24 cellular contexts compared by ENCODE assay signal in genomic region chr3:155639462-155640055, GRCh38.
DNase-seq lines count a peak whose midpoint lies in the region; FAIRE-seq and TF ChIP-seq lines count a peak whose summit lies in the region.
"Had no signal": no experiment of that assay in that cellular context is flagged by ENCODE, and none has a peak within 500 bp of the region (broad histone marks: within the 10 kb centered on the region; RNA-seq: fewer than 3 reads in every experiment).

No MANE protein-coding gene starts in this region.

- no peaks in the 10 kb centered on the region for H3K27me3 Mint-ChIP-seq in astrocyte (ENCODE audit: low read depth, unreplicated experiment)
- H3K27me3 Mint-ChIP-seq: CD4-positive, alpha-beta T cell had no signal

- peak overlapping the region; percentile 18; the same call in 1 of the 2 replicates for H2AFZ ChIP-seq in GM23248
- peak overlapping the region; percentile 56 for H2AFZ ChIP-seq in Loucy (ENCODE audit: low read length)
- H2AFZ ChIP-seq in astrocyte (ENCODE audit: low read depth, low read length): no peak overlapping the region
- H2AFZ ChIP-seq in osteoblast (ENCODE audit: low read length): peak overlapping the region; percentile 69

- no peak overlapping the region for H3K9ac ChIP-seq in GM23248
- H3K9ac ChIP-seq in Loucy (ENCODE audit: low read depth, low read length, poor library complexity, severe bottlenecking): no peak overlapping the region
- H3K9ac ChIP-seq in astrocyte (ENCODE audit: low read length): no peak overlapping the region
- H3K9ac ChIP-seq: BLaER1 treated with 17β-estradiol and CSF1 and Interleukin-3, amounts not matched to agents 10 nM and 100 nM had no signal

- no peaks in the 10 kb centered on the region for H3F3A ChIP-seq in GM23248 (ENCODE audit: insufficient read depth)
- no peaks in the 10 kb centered on the region for H3F3A ChIP-seq in Loucy (ENCODE audit: low read depth)

- H3K4me3 ChIP-seq in GM23248 (no peak overlapping the region), Loucy (ENCODE audit: low read length, poor library complexity, severe bottlenecking) (no peak overlapping the region), astrocyte (ENCODE audit: insufficient read depth, low read depth, low read length) (no peak overlapping the region), osteoblast (ENCODE audit: insufficient read depth, low read length) (no peak overlapping the region), tibial artery (no peak overlapping the region)
- H3K4me3 ChIP-seq: A549; BLaER1 treated with 17β-estradiol and CSF1 and Interleukin-3, amounts not matched to agents 10 nM and 100 nM; GM12878 had no signal

- no peaks in the 10 kb centered on the region for H3K9me3 Mint-ChIP-seq in astrocyte (ENCODE audit: unreplicated experiment)
- H3K9me3 Mint-ChIP-seq: CD4-positive, alpha-beta T cell had no signal

- intact Hi-C loops in tibial artery (cut with DNase I; ENCODE audit: low total_unique reads): no loop called here

- FAIRE-seq in astrocyte (lab: Jason Lieb, UNC): no peak
- FAIRE-seq: A549, GM12878, HepG2 had no signal

- H3K27ac ChIP-seq in GM23248 (no peak overlapping the region), astrocyte (ENCODE audit: low read depth, low read length) (no peak overlapping the region), osteoblast (ENCODE audit: low read depth, low read length) (no peak overlapping the region), tibial artery (no peak overlapping the region)
- H3K27ac ChIP-seq: BLaER1 treated with 17β-estradiol and CSF1 and Interleukin-3, amounts not matched to agents 10 nM and 100 nM; RWPE1 had no signal

- TF ChIP-seq CTCF in Loucy (conservative IDR thresholded peaks at IDR 0.05; ENCODE audit: low read length) (no peak), astrocyte (IDR thresholded peaks at IDR 0.05; ENCODE audit: insufficient read depth, low read depth, low read length) (no peak), osteoblast (IDR thresholded peaks at IDR 0.05; ENCODE audit: extremely low read depth, low read depth, low read length) (no peak), tibial artery (IDR thresholded peaks at IDR 0.05) (no peak)

- H3K4me2 ChIP-seq in GM23248 (ENCODE audit: unreplicated experiment): no peak overlapping the region
- no peak overlapping the region for H3K4me2 ChIP-seq in Loucy (ENCODE audit: low read depth, low read length, poor library complexity, severe bottlenecking)
- no peak overlapping the region for H3K4me2 ChIP-seq in astrocyte (ENCODE audit: low read length)
- H3K4me2 ChIP-seq in osteoblast (ENCODE audit: insufficient read depth, low read length): no peak overlapping the region
- H3K4me2 ChIP-seq: BLaER1 treated with 17β-estradiol and CSF1 and Interleukin-3, amounts not matched to agents 10 nM and 100 nM had no signal

- H3K9me2 ChIP-seq in GM23248 (ENCODE audit: insufficient read depth): no peaks in the 10 kb centered on the region
- no peaks in the 10 kb centered on the region for H3K9me2 ChIP-seq in Loucy (replicated peaks; ENCODE audit: low read depth, low read length)

- H3K4me1 Mint-ChIP-seq in astrocyte (ENCODE audit: low read depth, unreplicated experiment): peaks cover 9% of the 10 kb centered on the region

- DNase-seq in GM23248 (no peak), astrocyte (ENCODE audit: low read depth) (no peak), osteoblast (ENCODE audit: insufficient read length, low spot score, missing footprints) (no peak), tibial artery (no peak), NCI-H2227 treated with DMSO at 0.1 percent for 48 hours (lab: John Stamatoyannopoulos, UW) (no peak)
- DNase-seq in activated CD4-positive, alpha-beta T cell treated with anti-CD3 and anti-CD28 coated beads, Interleukin-2, amount 50 U/mL, for 1 hour: no peak
- DNase-seq: AML-193; CD4-positive, alpha-beta T cell; GDM1; H7; MM.1S; NCI-H1048; NCI-H1417; NCI-H1694; NCI-H2029 treated with DMSO at 0.1 percent for 48 hours; NCI-H526 treated with DMSO at 0.1 percent for 48 hours; SHP77; SW 1271 had no signal

- H3K36me3 Mint-ChIP-seq in astrocyte (ENCODE audit: low read depth, unreplicated experiment): no peaks in the 10 kb centered on the region

- H3K27ac Mint-ChIP-seq in astrocyte (ENCODE audit: unreplicated experiment): peak overlapping the region; percentile 58
- H3K27ac Mint-ChIP-seq: CD4-positive, alpha-beta T cell had no signal

- H3K4me1 ChIP-seq in GM23248 (ENCODE audit: insufficient read depth): no peaks in the 10 kb centered on the region
- no peaks in the 10 kb centered on the region for H3K4me1 ChIP-seq in Loucy (ENCODE audit: insufficient read depth, low read length, poor library complexity, severe bottlenecking)
- no peaks in the 10 kb centered on the region for H3K4me1 ChIP-seq in astrocyte (ENCODE audit: insufficient read depth, low read length)
- no peaks in the 10 kb centered on the region for H3K4me1 ChIP-seq in osteoblast (ENCODE audit: insufficient read depth, low read length)
- no peaks in the 10 kb centered on the region for H3K4me1 ChIP-seq in tibial artery
- H3K4me1 ChIP-seq: BLaER1 treated with 17β-estradiol and CSF1 and Interleukin-3, amounts not matched to agents 10 nM and 100 nM had no signal

- H3K9me3 ChIP-seq in GM23248 (ENCODE audit: low read depth): no peaks in the 10 kb centered on the region
- H3K9me3 ChIP-seq in Loucy (ENCODE audit: insufficient read depth, low read depth, low read length): no peaks in the 10 kb centered on the region
- no peaks in the 10 kb centered on the region for H3K9me3 ChIP-seq in astrocyte (ENCODE audit: insufficient read depth, low read depth, low read length)
- no peaks in the 10 kb centered on the region for H3K9me3 ChIP-seq in osteoblast (ENCODE audit: low read depth, low read length)
- H3K9me3 ChIP-seq in tibial artery: no peaks in the 10 kb centered on the region
- H3K9me3 ChIP-seq: A549; BLaER1 treated with 17β-estradiol and CSF1 and Interleukin-3, amounts not matched to agents 10 nM and 100 nM had no signal

- no peaks in the 10 kb centered on the region for H3K36me3 ChIP-seq in GM23248 (ENCODE audit: low read depth)
- H3K36me3 ChIP-seq in Loucy (ENCODE audit: insufficient read depth, low read length): no peaks in the 10 kb centered on the region
- no peaks in the 10 kb centered on the region for H3K36me3 ChIP-seq in astrocyte (ENCODE audit: insufficient read depth, low read length)
- no peaks in the 10 kb centered on the region for H3K36me3 ChIP-seq in osteoblast (ENCODE audit: insufficient read depth, low read length)
- H3K36me3 ChIP-seq in tibial artery: no peaks in the 10 kb centered on the region
- H3K36me3 ChIP-seq: BLaER1 treated with 17β-estradiol and CSF1 and Interleukin-3, amounts not matched to agents 10 nM and 100 nM had no signal

- no peak overlapping the region for H3K4me3 Mint-ChIP-seq in astrocyte (ENCODE audit: unreplicated experiment)
- H3K4me3 Mint-ChIP-seq: CD4-positive, alpha-beta T cell had no signal

- no peaks in the 10 kb centered on the region for H3K79me2 ChIP-seq in GM23248 (ENCODE audit: insufficient read depth)
- no peaks in the 10 kb centered on the region for H3K79me2 ChIP-seq in Loucy (ENCODE audit: insufficient read depth, low read length)
- no peaks in the 10 kb centered on the region for H3K79me2 ChIP-seq in astrocyte (ENCODE audit: insufficient read depth, low read length)
- H3K79me2 ChIP-seq in osteoblast (ENCODE audit: insufficient read depth, low read length): no peaks in the 10 kb centered on the region

- 75 to 79% methylated on average over 4 of the region's 4 CpGs for WGBS in GM23248 (ENCODE audit: low coverage in 1 of 2, low lambda C conversion rate in 2 of 2, missing lambda C conversion rate in 2 of 2), 2 experiments

- H4K20me1 ChIP-seq in GM23248 (ENCODE audit: insufficient read depth): no peaks in the 10 kb centered on the region
- H4K20me1 ChIP-seq in Loucy (ENCODE audit: insufficient read depth, low read length, poor library complexity, severe bottlenecking): no peaks in the 10 kb centered on the region
- H4K20me1 ChIP-seq in astrocyte (ENCODE audit: insufficient read depth, low read length): no peaks in the 10 kb centered on the region
- no peaks in the 10 kb centered on the region for H4K20me1 ChIP-seq in osteoblast (ENCODE audit: insufficient read depth, low read length)
- H4K20me1 ChIP-seq: BLaER1 treated with 17β-estradiol and CSF1 and Interleukin-3, amounts not matched to agents 10 nM and 100 nM had no signal

- H3K27me3 ChIP-seq in GM23248 (replicated peaks; ENCODE audit: insufficient read depth) (no peaks in the 10 kb centered on the region), Loucy (ENCODE audit: insufficient read depth, low read length, poor library complexity, severe bottlenecking) (no peaks in the 10 kb centered on the region), astrocyte (ENCODE audit: insufficient read depth, low read length) (no peaks in the 10 kb centered on the region), osteoblast (ENCODE audit: insufficient read depth, low read length) (no peaks in the 10 kb centered on the region), tibial artery (no peaks in the 10 kb centered on the region)
- H3K27me3 ChIP-seq: BLaER1 treated with 17β-estradiol and CSF1 and Interleukin-3, amounts not matched to agents 10 nM and 100 nM had no signal

- in situ Hi-C loops in GM23248 (cut with MboI): no loop called here
